In the genomic region with DNA sequence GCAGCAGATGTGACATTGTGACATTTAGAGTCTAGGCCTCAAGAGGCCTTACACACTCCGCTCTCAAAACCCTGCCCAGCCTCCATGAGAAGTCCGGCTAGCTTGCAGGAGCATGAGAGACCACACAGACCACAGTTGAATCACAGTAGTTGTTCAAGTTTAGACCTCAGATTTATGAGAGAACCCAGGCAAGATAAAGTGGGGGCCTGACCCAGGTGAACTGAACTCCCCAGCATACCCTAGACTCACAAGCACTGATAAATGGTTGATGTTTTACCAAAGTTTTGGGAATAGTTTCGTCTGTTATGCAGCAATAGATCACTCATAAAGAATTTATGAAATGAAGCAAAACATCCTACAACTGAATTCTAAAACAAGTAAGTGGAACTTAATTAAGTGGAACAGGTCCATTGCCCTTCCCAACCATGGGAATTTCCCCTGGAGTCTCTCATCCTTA, we compare ENCODE assay signal across 16 cellular contexts. TPM values are rescaled to one million over a fixed set of nuclear protein-coding genes. Genes with fewer than 3 reads are reported as not detected.
DNase-seq lines count a peak whose midpoint lies in the region; ATAC-seq, FAIRE-seq and TF ChIP-seq lines count a peak whose summit lies in the region.
"Had no signal": no experiment of that assay in that cellular context is flagged by ENCODE, and none has a peak within 500 bp of the region (broad histone marks: within the 10 kb centered on the region; RNA-seq: fewer than 3 reads in every experiment).

No MANE protein-coding gene starts in this region.

- TF ChIP-seq CTCF in NB4 (IDR thresholded peaks at IDR 0.05; ENCODE audit: low read depth, low read length) (no peak), H1 (IDR thresholded peaks at IDR 0.05; ENCODE audit: control extremely low read depth in 1 of 3, insufficient read depth in 1 of 3, low read depth in 1 of 3, low read length in 3 of 3) (no peak), kidney (IDR thresholded peaks at IDR 0.05; ENCODE audit: borderline replicate concordance, extremely low read depth, insufficient read depth) (no peak)

- DNase-seq in CD4-positive, CD25-positive, alpha-beta regulatory T cell = peak in 1 of 3 donors; percentile 53
- DNase-seq in NB4 (ENCODE audit: low read depth) (peak; percentile 38), H1 (ENCODE audit: low read depth in 1 of 2, low spot score in 2 of 2) (no peak), trophoblast cell (no peak), superior temporal gyrus (ENCODE audit: extremely low spot score) (no peak), kidney (no peak)
- no peak for DNase-seq in stimulated activated CD4-positive, alpha-beta T cell treated with anti-CD3 and anti-CD28 coated beads, Interleukin-4, amount 100 ng/mL, for 24 hours
- DNase-seq: MG63; NCI-H526 treated with DMSO at 0.1 percent for 48 hours; stimulated activated CD4-positive, alpha-beta T cell treated with anti-CD3 and anti-CD28 coated beads, Interleukin-15, amount 100 ng/mL, for 24 hours; stimulated activated naive CD4-positive, alpha-beta T cell treated with Interleukin-2 at 50 U/mL for 16 hours had no signal

- H2BK120ac ChIP-seq in H1 (replicated peaks; ENCODE audit: low read depth, low read length) = no peak overlapping the region
- no peak overlapping the region for H2BK120ac ChIP-seq in trophoblast cell (ENCODE audit: insufficient read depth, low read length, poor library complexity)

- H3K4me3 Mint-ChIP-seq in CD4-positive, CD25-positive, alpha-beta regulatory T cell = peak overlapping the region in 3 of 4 donors; percentile 78 to 90 (median 87)
- H3K4me3 Mint-ChIP-seq: CD14-positive monocyte had no signal

- H4K8ac ChIP-seq in H1 (ENCODE audit: extremely low read depth, insufficient read depth, low read length) (no peak overlapping the region), trophoblast cell (ENCODE audit: low read depth, low read length) (no peak overlapping the region)

- H4K91ac ChIP-seq in H1 (replicated peaks; ENCODE audit: insufficient read length, low read length) (no peak overlapping the region), trophoblast cell (ENCODE audit: low read depth, low read length) (no peak overlapping the region)

- intact Hi-C loops in kidney (cut with DNase I) = no loop called here

- POLR2A ChIA-PET in H1 (lab: Charles Lee; ENCODE audit: partially characterized antibody) = no interaction called here

- no peak overlapping the region for H3K23ac ChIP-seq in H1 (ENCODE audit: insufficient read length)
- H3K23ac ChIP-seq in trophoblast cell (ENCODE audit: low read length) = no peak overlapping the region

- in situ Hi-C loops in GM18951 (cut with MboI; ENCODE audit: low sequenced_read_pairs, unreplicated experiment) = no loop called here

- peak; percentile 32 for TF ChIP-seq POLR2A in GM18951 (IDR thresholded peaks at IDR 0.05; ENCODE audit: extremely low read depth, insufficient read depth, insufficient read length)
- no peak for TF ChIP-seq POLR2A in NB4 (IDR thresholded peaks at IDR 0.05; ENCODE audit: extremely low read depth, insufficient read length)
- no peak for TF ChIP-seq POLR2A in H1 (IDR thresholded peaks at IDR 0.05; ENCODE audit: control extremely low read depth in 1 of 2, low read depth in 2 of 2, low read length in 2 of 2)

- no peak for ATAC-seq in CD4-positive, CD25-positive, alpha-beta regulatory T cell (ENCODE audit: low read depth in 2 of 2)

- CTCF ChIA-PET in H1 (lab: Charles Lee; ENCODE audit: partially characterized antibody) = interaction anchor here (0.7 to 1.9 kb wide), 3 partner anchors 11 to 44 kb away, joined by 3 to 6 read pairs (median 3); no protein-coding TSS in a partner anchor

- peaks cover 0 to under 1% of the 10 kb centered on the region in 2 experiments for H4K20me1 ChIP-seq in H1 (replicated peaks in 1 of 2; ENCODE audit: control insufficient read depth in 1 of 2, insufficient read depth in 2 of 2, low read length in 2 of 2)

- H4K12ac ChIP-seq in trophoblast cell (ENCODE audit: low read depth, low read length) = no peak overlapping the region

- no peak overlapping the region for H2BK5ac ChIP-seq in H1 (ENCODE audit: low read depth, low read length)
- no peak overlapping the region for H2BK5ac ChIP-seq in trophoblast cell (ENCODE audit: low read depth, low read length, poor library complexity)

- H3K79me1 ChIP-seq in H1 (ENCODE audit: low read depth, low read length) = no peaks in the 10 kb centered on the region
- peaks cover 9% of the 10 kb centered on the region for H3K79me1 ChIP-seq in trophoblast cell (ENCODE audit: low read length)

- no peak overlapping the region for H4K5ac ChIP-seq in H1 (ENCODE audit: insufficient read length, low read depth, low read length)

- no peak overlapping the region for H3K9ac ChIP-seq in H1 (replicated peaks in 1 of 4; ENCODE audit: extremely low read depth in 1 of 4, low read depth in 3 of 4, low read length in 3 of 4)
- H3K9ac ChIP-seq in trophoblast cell (ENCODE audit: low read length) = no peak overlapping the region
- H3K9ac ChIP-seq in kidney (ENCODE audit: low read length in 2 of 2) = no peak overlapping the region

- H3K27ac Mint-ChIP-seq in CD4-positive, CD25-positive, alpha-beta regulatory T cell = peak overlapping the region; percentile 84 to 92 (median 92)

- no peaks in the 10 kb centered on the region for H3K36me3 ChIP-seq in CD4-positive, CD25-positive, alpha-beta regulatory T cell (ENCODE audit: control insufficient read depth, insufficient read depth, low read length)
- H3K36me3 ChIP-seq in H1 (ENCODE audit: control insufficient read depth in 2 of 4, insufficient read depth in 4 of 4, low read length in 3 of 4) (no peaks in the 10 kb centered on the region), trophoblast cell (ENCODE audit: control insufficient read depth in 1 of 2, insufficient read depth in 2 of 2, low read length in 2 of 2) (no peaks in the 10 kb centered on the region), kidney (ENCODE audit: control insufficient read depth in 1 of 2, insufficient read depth in 2 of 2, low read length in 2 of 2) (no peaks in the 10 kb centered on the region)
- H3K36me3 ChIP-seq: esophagus muscularis mucosa, MG63, neutrophil had no signal

- no peak for FAIRE-seq in H1 (lab: Jason Lieb, UNC)
- no peak for FAIRE-seq in kidney (lab: Jason Lieb, UNC)
- FAIRE-seq: bronchial epithelial cell had no signal

- H2BK12ac ChIP-seq in H1 (ENCODE audit: low read depth, low read length) = no peak overlapping the region
- H2BK12ac ChIP-seq in trophoblast cell (ENCODE audit: low read length) = no peak overlapping the region

- no peaks in the 10 kb centered on the region for H3K9me3 ChIP-seq in CD4-positive, CD25-positive, alpha-beta regulatory T cell (ENCODE audit: control insufficient read depth in 2 of 2, low read length in 2 of 2)
- H3K9me3 ChIP-seq in H1 (ENCODE audit: insufficient read depth in 2 of 2, low read depth in 1 of 2, low read length in 1 of 2) (no peaks in the 10 kb centered on the region), trophoblast cell (ENCODE audit: insufficient read depth, low read depth, low read length) (peaks cover 1% of the 10 kb centered on the region), kidney (ENCODE audit: control insufficient read depth in 1 of 2, low read length in 2 of 2) (no peaks in the 10 kb centered on the region)
- H3K9me3 ChIP-seq: esophagus muscularis mucosa, MG63, neutrophil had no signal

- H3K23me2 ChIP-seq in H1 (ENCODE audit: low read depth, low read length) = peaks cover 10% of the 10 kb centered on the region

- H3K79me2 ChIP-seq in H1 (ENCODE audit: control insufficient read depth in 1 of 2, insufficient read depth in 2 of 2, low read length in 2 of 2) (no peaks in the 10 kb centered on the region), trophoblast cell (ENCODE audit: control insufficient read depth, insufficient read depth, low read length, poor library complexity) (peaks cover 5% of the 10 kb centered on the region)

- no peak overlapping the region for H3K56ac ChIP-seq in H1 (replicated peaks; ENCODE audit: insufficient read length, low read depth, low read length)

- no peak for TF ChIP-seq EP300 in H1 (IDR thresholded peaks at IDR 0.05; ENCODE audit: borderline replicate concordance in 1 of 2, low read depth in 2 of 2, low read length in 2 of 2)

- no peak overlapping the region for H2BK20ac ChIP-seq in H1 (ENCODE audit: low read length)

- H3K18ac ChIP-seq in H1 (ENCODE audit: extremely low read depth, low read length) (no peak overlapping the region), trophoblast cell (ENCODE audit: low read length) (no peak overlapping the region)

- H2BK15ac ChIP-seq in H1 (ENCODE audit: low read length) = no peak overlapping the region

- no peak for TF ChIP-seq RAD21 in H1 (IDR thresholded peaks at IDR 0.05 in 1 of 2, conservative IDR thresholded peaks at IDR 0.05 in 1 of 2; ENCODE audit: low read depth in 2 of 2, low read length in 2 of 2)

- no peak overlapping the region for H2AK5ac ChIP-seq in H1 (ENCODE audit: low read depth, low read length)
- H2AK5ac ChIP-seq in trophoblast cell (ENCODE audit: low read length) = no peak overlapping the region

- H3K14ac ChIP-seq in H1 (ENCODE audit: insufficient read length) = no peak overlapping the region
- no peak overlapping the region for H3K14ac ChIP-seq in trophoblast cell (ENCODE audit: low read length)

- H3K4ac ChIP-seq in H1 (replicated peaks; ENCODE audit: insufficient read length, low read depth, low read length) = no peak overlapping the region
- no peak overlapping the region for H3K4ac ChIP-seq in trophoblast cell (ENCODE audit: low read depth, low read length)

- no peaks in the 10 kb centered on the region for H3K27me3 Mint-ChIP-seq in CD4-positive, CD25-positive, alpha-beta regulatory T cell

- H2AFZ ChIP-seq in H1 (ENCODE audit: low read length) (0 out of 2 replicates have a peak overlapping the region, but pooled peaks have one; percentile 37), trophoblast cell (ENCODE audit: insufficient read depth, low read length, poor library complexity) (no peak overlapping the region)

- peaks cover 67% of the 10 kb centered on the region for H3K4me1 ChIP-seq in CD4-positive, CD25-positive, alpha-beta regulatory T cell (ENCODE audit: control insufficient read depth, insufficient read depth, low read length, poor library complexity, severe bottlenecking)
- peaks cover 0 to 12% (median 4%) of the 10 kb centered on the region in 4 experiments; a peak in 3 of 7 replicates for H3K4me1 ChIP-seq in H1 (replicated peaks in 1 of 4; ENCODE audit: control insufficient read depth in 3 of 4, insufficient read depth in 4 of 4, low read length in 3 of 4)
- H3K4me1 ChIP-seq in trophoblast cell (ENCODE audit: control insufficient read depth in 1 of 2, insufficient read depth in 2 of 2, low read length in 2 of 2) = peaks cover 6 to 7% of the 10 kb centered on the region in 2 experiments
- peaks cover 10 to 11% of the 10 kb centered on the region in 2 donors for H3K4me1 ChIP-seq in kidney (ENCODE audit: control insufficient read depth in 1 of 2, insufficient read depth in 1 of 2, low read depth in 1 of 2, low read length in 2 of 2)

- H3K4me1 Mint-ChIP-seq in CD4-positive, CD25-positive, alpha-beta regulatory T cell = peaks cover 8 to 29% (median 20%) of the 10 kb centered on the region in 4 donors

- H3K27me3 ChIP-seq in CD4-positive, CD25-positive, alpha-beta regulatory T cell (ENCODE audit: control insufficient read depth, insufficient read depth, low read length) = no peaks in the 10 kb centered on the region
- H3K27me3 ChIP-seq in H1 (replicated peaks in 1 of 4; ENCODE audit: control insufficient read depth in 3 of 4, extremely low read depth in 1 of 4, insufficient read depth in 3 of 4, low read length in 3 of 4) = peaks cover 0 to 13% (median 6%) of the 10 kb centered on the region in 4 experiments; a peak in 4 of 7 replicates
- H3K27me3 ChIP-seq in trophoblast cell (ENCODE audit: insufficient read depth, low read length) = no peaks in the 10 kb centered on the region
- H3K27me3 ChIP-seq: esophagus muscularis mucosa, MG63, neutrophil had no signal

- peak overlapping the region; percentile 90 for H3K4me3 ChIP-seq in CD4-positive, CD25-positive, alpha-beta regulatory T cell (ENCODE audit: low read depth, low read length)
- no peak overlapping the region for H3K4me3 ChIP-seq in NB4 (ENCODE audit: low read depth, low read length)
- H3K4me3 ChIP-seq in H1 (ENCODE audit: extremely low read depth in 1 of 4, insufficient read depth in 2 of 4, low read depth in 3 of 4, low read length in 4 of 4) = no peak overlapping the region
- no peak overlapping the region for H3K4me3 ChIP-seq in trophoblast cell (ENCODE audit: low read depth, low read length)
- no peak overlapping the region for H3K4me3 ChIP-seq in kidney (ENCODE audit: low read length in 2 of 2)
- H3K4me3 ChIP-seq: esophagus muscularis mucosa, MG63 had no signal

- WGBS in H1 (ENCODE audit: extremely low coverage in 1 of 2, insufficient coverage in 1 of 2, insufficient read length in 1 of 2, insufficient replicate concordance in 2 of 2, low coverage in 1 of 2, low lambda C conversion rate in 2 of 2, missing lambda C conversion rate in 1 of 2), 2 experiments = 88% methylated on average over 3 of the region's 3 CpGs; no CpG with 5 or more reads in 1 of the 2 experiments
- WGBS in trophoblast cell (ENCODE audit: extremely low coverage, insufficient coverage, insufficient read length) = no CpG with 5 or more reads among the region's 3 CpGs

- H3K4me2 ChIP-seq in H1 (ENCODE audit: insufficient read depth in 1 of 2, low read depth in 2 of 2, low read length in 2 of 2) = no peak overlapping the region
- H3K4me2 ChIP-seq in trophoblast cell (ENCODE audit: low read length) = no peak overlapping the region

- peaks cover 0 to 3% (median 0%) of the 10 kb centered on the region in 7 donors for H3K9me3 Mint-ChIP-seq in CD4-positive, CD25-positive, alpha-beta regulatory T cell

- peak overlapping the region; percentile 95 for H3K27ac ChIP-seq in CD4-positive, CD25-positive, alpha-beta regulatory T cell (ENCODE audit: insufficient read depth, low read length, poor library complexity, severe bottlenecking)
- H3K27ac ChIP-seq in H1 (ENCODE audit: low read depth, low read length) (no peak overlapping the region), trophoblast cell (ENCODE audit: low read depth, low read length) (no peak overlapping the region), kidney (ENCODE audit: low read depth in 2 of 2, low read length in 2 of 2) (peak overlapping the region in 1 of 2 donors; percentile 24)
- H3K27ac ChIP-seq: esophagus muscularis mucosa had no signal

- peaks cover 4% of the 10 kb centered on the region for H3K36me3 Mint-ChIP-seq in CD4-positive, CD25-positive, alpha-beta regulatory T cell
- H3K36me3 Mint-ChIP-seq: CD14-positive monocyte had no signal

RNA-seq across cellular contexts. Expression of gene STAT1, which starts 4.7 kb away (rescaled TPM):
- 262 TPM for total RNA-seq in CD4-positive, CD25-positive, alpha-beta regulatory T cell
- 100 to 1,000 TPM; 198 to 331 (median 274) TPM for polyA plus RNA-seq in CD4-positive, CD25-positive, alpha-beta regulatory T cell
- 43.0 and 43.8 TPM in 2 replicates for total RNA-seq in H1 (2021; fragmentation: NEBNext Ultra II Directional; extraction: Animal tissue kit (Norgen Biotek cat#: 25700))
- polyA plus RNA-seq in H1 (2011; rRNA removed) (18.1 and 20.3 TPM in 2 replicates), kidney (ENCODE audit: insufficient read depth, low read depth, low replicate concordance) (37.5 TPM)
- polyA plus RNA-seq in H1 (2011; cell fraction: cytosol; rRNA removed) = 26.1 TPM
- 32.2 TPM for polyA plus RNA-seq in H1 (2011; cell fraction: nucleus; rRNA removed)
- polyA plus RNA-seq in H1 (2012, experiment 1 of 2) = 28.1 to 40.2 TPM (median 34.1 TPM) in 4 replicates
- 2.6 TPM for polyA plus RNA-seq in H1 (2012, experiment 2 of 2)
- polyA plus RNA-seq in H1 (2013, experiment 1 of 2) = 29.0 TPM
- polyA plus RNA-seq in H1 (2013, experiment 2 of 2) = 28.0 TPM
- 52.6 and 71.4 TPM in 2 replicates for polyA minus RNA-seq in H1 (2011; rRNA and poly(A)+ RNA removed)
- polyA minus RNA-seq in H1 (2011; cell fraction: cytosol; rRNA and poly(A)+ RNA removed) = 33.2 TPM
- polyA minus RNA-seq in H1 (2011; cell fraction: nucleus; rRNA and poly(A)+ RNA removed) = 57.0 TPM
- polyA plus RNA-seq in trophoblast cell (2013) = 29.8 and 30.6 TPM in 2 replicates
- 121 TPM for total RNA-seq in kidney
